ENCODE assay signal across 17 cellular contexts in the genomic region with DNA sequence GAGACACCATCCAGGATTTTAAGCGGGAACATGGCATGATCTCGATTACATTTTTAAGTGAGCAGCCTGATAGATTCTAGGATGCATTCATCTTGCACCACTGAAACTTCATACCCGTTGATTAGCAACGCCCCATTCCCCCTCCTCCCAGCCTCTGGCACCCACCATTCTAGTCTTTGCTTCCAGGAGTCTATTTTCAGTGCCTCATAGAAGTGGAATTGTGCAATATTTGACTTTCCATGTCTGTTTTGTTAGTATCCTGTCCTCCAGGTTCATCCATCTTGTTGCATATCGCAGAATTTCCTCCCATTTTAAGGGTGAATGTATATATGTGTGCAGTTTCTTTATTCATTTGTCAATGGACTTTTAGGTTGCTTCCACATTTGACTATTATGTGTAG. TPM values are rescaled to one million over a fixed set of nuclear protein-coding genes. Genes with fewer than 3 reads are reported as not detected.
DNase-seq lines count a peak whose midpoint lies in the region; ATAC-seq and TF ChIP-seq lines count a peak whose summit lies in the region.
"Had no signal": no experiment of that assay in that cellular context is flagged by ENCODE, and none has a peak within 500 bp of the region (broad histone marks: within the 10 kb centered on the region; RNA-seq: fewer than 3 reads in every experiment).

No MANE protein-coding gene starts in this region.

- H3K27ac Mint-ChIP-seq in CD8-positive, alpha-beta T cell = no peak overlapping the region
- H3K27ac Mint-ChIP-seq in nephron (peak overlapping the region in 1 of 3 experiments; percentile 10), chondrocyte (ENCODE audit: unreplicated experiment) (no peak overlapping the region)
- H3K27ac Mint-ChIP-seq: HFFc6 had no signal

- H3K9me3 ChIP-seq in CD8-positive, alpha-beta T cell (ENCODE audit: low read length) = no peaks in the 10 kb centered on the region
- H3K9me3 ChIP-seq in WERI-Rb-1 (ENCODE audit: severe bottlenecking) = no peaks in the 10 kb centered on the region

- CTCF ChIA-PET in CD8-positive, alpha-beta T cell (lab: Charles Lee) = interaction anchor here (1.3 to 6.3 kb wide), 10 partner anchors 11 to 448 kb away, joined by 3 to 119 read pairs (median 22); partner anchors contain the start of gene E2F6

- no peaks in the 10 kb centered on the region for H3K36me3 Mint-ChIP-seq in CD8-positive, alpha-beta T cell
- H3K36me3 Mint-ChIP-seq in nephron (ENCODE audit: low read depth) (no peaks in the 10 kb centered on the region), chondrocyte (ENCODE audit: low read depth) (no peaks in the 10 kb centered on the region)

- H3K9me3 Mint-ChIP-seq in CD8-positive, alpha-beta T cell = no peaks in the 10 kb centered on the region
- H3K9me3 Mint-ChIP-seq in nephron = no peaks in the 10 kb centered on the region
- H3K9me3 Mint-ChIP-seq in chondrocyte (ENCODE audit: low read depth) = no peaks in the 10 kb centered on the region
- H3K9me3 Mint-ChIP-seq: HFFc6 had no signal

- H3K4me3 Mint-ChIP-seq in CD8-positive, alpha-beta T cell = peak overlapping the region; percentile 12
- H3K4me3 Mint-ChIP-seq in nephron = peak overlapping the region in 2 of 3 experiments; percentile 48 to 65
- no peak overlapping the region for H3K4me3 Mint-ChIP-seq in chondrocyte (ENCODE audit: unreplicated experiment)
- H3K4me3 Mint-ChIP-seq: HFFc6 had no signal

- peaks cover 17% of the 10 kb centered on the region for H3K4me1 Mint-ChIP-seq in CD8-positive, alpha-beta T cell (ENCODE audit: low read depth)
- H3K4me1 Mint-ChIP-seq in nephron (peaks cover 29% of the 10 kb centered on the region), chondrocyte (ENCODE audit: low read depth) (peaks cover 8% of the 10 kb centered on the region)

- no peak overlapping the region for H3K4me3 ChIP-seq in CD8-positive, alpha-beta T cell (ENCODE audit: low read depth, low read length)
- H3K4me3 ChIP-seq in WERI-Rb-1 (ENCODE audit: low read depth, low read length) = no peak overlapping the region
- H3K4me3 ChIP-seq: SK-N-MC had no signal

- no peaks in the 10 kb centered on the region for H3K27me3 ChIP-seq in CD8-positive, alpha-beta T cell (ENCODE audit: insufficient read depth, low read length)
- H3K27me3 ChIP-seq in WERI-Rb-1 (ENCODE audit: insufficient read depth, low read depth, severe bottlenecking) = no peaks in the 10 kb centered on the region

- intact Hi-C loops in CD8-positive, alpha-beta T cell (cut with DNase I, micrococcal nuclease) = loop anchor here (5.0 to 10.0 kb wide), 7 partner anchors 63 to 1580 kb away; partner anchors contain the start of genes E2F6 (in 1 of the 2) and TRIB2 (in 1 of the 2)

- DNase-seq in CD8-positive, alpha-beta T cell = no peak
- DNase-seq in WERI-Rb-1 (no peak), GM10266 (ENCODE audit: extremely low spot score) (no peak), chondrocyte (ENCODE audit: low spot score) (no peak), hippocampal formation (lab: John Stamatoyannopoulos, UW) (no peak)
- DNase-seq: ACHN, AML-193, DMS153, GDM1, HFFc6, NCI-H1092 treated with DMSO at 0.1 percent for 48 hours, NCI-H2081 treated with DMSO at 0.1 percent for 48 hours, OCI-M1, SHP77 had no signal

- TF ChIP-seq CTCF in CD8-positive, alpha-beta T cell (IDR thresholded peaks at IDR 0.05) = no peak
- TF ChIP-seq CTCF in WERI-Rb-1 (IDR thresholded peaks at IDR 0.05; ENCODE audit: low read depth, low read length) (no peak), nephron (IDR thresholded peaks at IDR 0.05; ENCODE audit: unreplicated experiment in 3 of 3) (no peak), GM10266 (IDR thresholded peaks at IDR 0.05; ENCODE audit: control insufficient read depth, insufficient read depth, low read depth, missing control alignments) (no peak), chondrocyte (IDR thresholded peaks at IDR 0.05) (no peak)

- no peak overlapping the region for H3K27ac ChIP-seq in CD8-positive, alpha-beta T cell (ENCODE audit: low read depth, low read length)
- H3K27ac ChIP-seq in WERI-Rb-1 (peak overlapping the region; percentile 70), temporal lobe (ENCODE audit: low read depth, low read length) (peak overlapping the region; percentile 58)
- H3K27ac ChIP-seq: SK-N-MC had no signal

- H3K4me1 ChIP-seq in CD8-positive, alpha-beta T cell (ENCODE audit: insufficient read depth, low read length) = peaks cover 23% of the 10 kb centered on the region

- ATAC-seq in CD8-positive, alpha-beta T cell = no peak

- H3K36me3 ChIP-seq in CD8-positive, alpha-beta T cell (ENCODE audit: insufficient read depth, low read length) = no peaks in the 10 kb centered on the region
- H3K36me3 ChIP-seq in WERI-Rb-1 = no peaks in the 10 kb centered on the region

- POLR2A ChIA-PET in CD8-positive, alpha-beta T cell (lab: Charles Lee) = no interaction called here

- H3K27me3 Mint-ChIP-seq in CD8-positive, alpha-beta T cell (ENCODE audit: low read depth) = peaks cover 2% of the 10 kb centered on the region
- H3K27me3 Mint-ChIP-seq in nephron (ENCODE audit: low read depth) (peaks cover 6% of the 10 kb centered on the region), chondrocyte (ENCODE audit: low read depth) (peaks cover 9% of the 10 kb centered on the region)

RNA-seq across cellular contexts. Expression of gene SLC66A3, which starts 20.9 kb away (rescaled TPM):
- total RNA-seq in CD8-positive, alpha-beta T cell = 1 to 10 TPM; 4.8 to 5.5 TPM
- total RNA-seq in temporal lobe (4.9 TPM), chondrocyte (25.8 to 29.3 TPM (median 28.0 TPM) in 3 replicates)
